In genomic region chr3:159783780-159784747, GRCh38 we compare ENCODE assay signal across 14 cellular contexts. TPM values are rescaled to one million over a fixed set of nuclear protein-coding genes. Genes with fewer than 3 reads are reported as not detected.
DNase-seq lines count a peak whose midpoint lies in the region; ATAC-seq and TF ChIP-seq lines count a peak whose summit lies in the region.
"Had no signal": no experiment of that assay in that cellular context is flagged by ENCODE, and none has a peak within 500 bp of the region (broad histone marks: within the 10 kb centered on the region; RNA-seq: fewer than 3 reads in every experiment).

No MANE protein-coding gene starts in this region.

- ATAC-seq in GM19351 (IDR thresholded peaks at IDR 0.05; ENCODE audit: unreplicated experiment) (peak; percentile 71), HG03095 (IDR thresholded peaks at IDR 0.05; ENCODE audit: unreplicated experiment) (peak; percentile 84)

- peak in 1 of 4 donors; percentile 50 for TF ChIP-seq EP300 in sigmoid colon (IDR thresholded peaks at IDR 0.05)

- H3K27me3 Mint-ChIP-seq in chondrocyte (ENCODE audit: low read depth), result no peaks in the 10 kb centered on the region
- H3K27me3 Mint-ChIP-seq in CD8-positive, alpha-beta memory T cell, result peaks cover 1 to 8% of the 10 kb centered on the region in 2 donors

- intact Hi-C loops in sigmoid colon (cut with DNase I), result no loop called here

- no peaks in the 10 kb centered on the region for H3K36me3 Mint-ChIP-seq in chondrocyte (ENCODE audit: low read depth)
- no peaks in the 10 kb centered on the region for H3K36me3 Mint-ChIP-seq in CD8-positive, alpha-beta memory T cell
- H3K36me3 Mint-ChIP-seq: activated naive CD4-positive, alpha-beta T cell treated with anti-CD3 and anti-CD28 coated beads, Interleukin-2, amount 50 U/mL, for 24 hours had no signal

- no peaks in the 10 kb centered on the region for H3K9me3 ChIP-seq in sigmoid colon
- no peaks in the 10 kb centered on the region for H3K9me3 ChIP-seq in CD8-positive, alpha-beta memory T cell (ENCODE audit: low read length)
- H3K9me3 ChIP-seq: SK-N-SH, thyroid gland had no signal

- no peaks in the 10 kb centered on the region for H3K27me3 ChIP-seq in sigmoid colon
- no peaks in the 10 kb centered on the region for H3K27me3 ChIP-seq in CD8-positive, alpha-beta memory T cell (ENCODE audit: insufficient read depth, low read length, poor library complexity, severe bottlenecking)
- H3K27me3 ChIP-seq: thyroid gland had no signal

- TF ChIP-seq CTCF in chondrocyte (IDR thresholded peaks at IDR 0.05) (no peak), sigmoid colon (IDR thresholded peaks at IDR 0.05) (no peak)

- peak overlapping the region; percentile 82 to 90 (median 86) for H3K27ac ChIP-seq in sigmoid colon
- no peak overlapping the region for H3K27ac ChIP-seq in CD8-positive, alpha-beta memory T cell (ENCODE audit: low read depth, low read length)
- H3K27ac ChIP-seq: thyroid gland had no signal

- no peak for DNase-seq in chondrocyte (ENCODE audit: low spot score)
- no peak for DNase-seq in sigmoid colon
- no peak for DNase-seq in activated gamma-delta T cell (lab: John Stamatoyannopoulos, UW)
- DNase-seq in CD8-positive, alpha-beta memory T cell, result no peak
- DNase-seq in DMS153 (lab: John Stamatoyannopoulos, UW), result no peak
- no peak for DNase-seq in activated effector memory CD4-positive, alpha-beta T cell treated with anti-CD3 and anti-CD28 coated beads, Interleukin-2, amount 50 U/mL, for 16 hours
- DNase-seq: activated CD4-positive, alpha-beta T cell treated with anti-CD3 and anti-CD28 coated beads for 48 hours; SK-N-SH; stimulated activated CD4-positive, alpha-beta T cell treated with anti-CD3 and anti-CD28 coated beads, Interleukin-2, amount 100 ng/mL, for 24 hours; thyroid gland had no signal

- WGBS in sigmoid colon, 2 donors, result 59 to 73% methylated on average over 13 of the region's 13 CpGs

- H3K4me1 ChIP-seq in sigmoid colon, result peaks cover 0 to 88% (median 65%) of the 10 kb centered on the region in 4 donors
- H3K4me1 ChIP-seq in CD8-positive, alpha-beta memory T cell (ENCODE audit: insufficient read depth, low read length), result no peaks in the 10 kb centered on the region

- CTCF ChIA-PET in CD8-positive, alpha-beta memory T cell (lab: Charles Lee), result no interaction called here

- H3K4me3 ChIP-seq in sigmoid colon, result peak overlapping the region in 2 of 4 donors; percentile 2 to 13
- no peak overlapping the region for H3K4me3 ChIP-seq in CD8-positive, alpha-beta memory T cell (ENCODE audit: low read length)
- H3K4me3 ChIP-seq: thyroid gland had no signal

- peaks cover 70% of the 10 kb centered on the region for H3K4me1 Mint-ChIP-seq in chondrocyte (ENCODE audit: low read depth)
- no peaks in the 10 kb centered on the region for H3K4me1 Mint-ChIP-seq in CD8-positive, alpha-beta memory T cell
- H3K4me1 Mint-ChIP-seq: activated naive CD4-positive, alpha-beta T cell treated with anti-CD3 and anti-CD28 coated beads, Interleukin-2, amount 50 U/mL, for 24 hours; neural crest cell had no signal

- H3K36me3 ChIP-seq in sigmoid colon, result no peaks in the 10 kb centered on the region
- no peaks in the 10 kb centered on the region for H3K36me3 ChIP-seq in CD8-positive, alpha-beta memory T cell (ENCODE audit: insufficient read depth, low read length)
- H3K36me3 ChIP-seq: thyroid gland had no signal

- H3K4me3 Mint-ChIP-seq in chondrocyte (ENCODE audit: unreplicated experiment), result peak overlapping the region; percentile 16
- H3K4me3 Mint-ChIP-seq in CD8-positive, alpha-beta memory T cell, result no peak overlapping the region
- H3K4me3 Mint-ChIP-seq: activated naive CD4-positive, alpha-beta T cell treated with anti-CD3 and anti-CD28 coated beads, Interleukin-2, amount 50 U/mL, for 24 hours; neural crest cell had no signal

- peak overlapping the region; percentile 76 for H3K27ac Mint-ChIP-seq in chondrocyte (ENCODE audit: unreplicated experiment)
- no peak overlapping the region for H3K27ac Mint-ChIP-seq in CD8-positive, alpha-beta memory T cell
- H3K27ac Mint-ChIP-seq: activated naive CD4-positive, alpha-beta T cell treated with anti-CD3 and anti-CD28 coated beads, Interleukin-2, amount 50 U/mL, for 24 hours had no signal

- POLR2A ChIA-PET in CD8-positive, alpha-beta memory T cell (lab: Charles Lee), result no interaction called here

- no peaks in the 10 kb centered on the region for H3K9me3 Mint-ChIP-seq in chondrocyte (ENCODE audit: low read depth)
- H3K9me3 Mint-ChIP-seq in CD8-positive, alpha-beta memory T cell, result peaks cover 0 to 2% (median 0%) of the 10 kb centered on the region in 5 donors
- H3K9me3 Mint-ChIP-seq: activated naive CD4-positive, alpha-beta T cell treated with anti-CD3 and anti-CD28 coated beads, Interleukin-2, amount 50 U/mL, for 24 hours; neural crest cell had no signal

- TF ChIP-seq POLR2A in sigmoid colon (IDR thresholded peaks at IDR 0.05), result no peak

RNA-seq across cellular contexts. Expression of gene SCHIP1, which starts 55.6 kb away (rescaled TPM):
- total RNA-seq in chondrocyte, result 7.1 to 10.6 TPM (median 7.5 TPM) in 3 replicates
- 10 to 100 TPM; 19.9 to 44.1 (median 31.3) TPM for total RNA-seq in sigmoid colon
- 1 to 10 TPM in 2 of 3 donors, not detected in 1; 1.8 to 4.1 TPM for polyA plus RNA-seq in sigmoid colon
- not detected for total RNA-seq in CD8-positive, alpha-beta memory T cell
- not detected for polyA plus RNA-seq in CD8-positive, alpha-beta memory T cell
